8 cellular contexts compared by ENCODE assay signal in genomic region chr1:89125571-89126233, GRCh38. TPM values are rescaled to one million over a fixed set of nuclear protein-coding genes. Genes with fewer than 3 reads are reported as not detected.
DNase-seq lines count a peak whose midpoint lies in the region; ATAC-seq and TF ChIP-seq lines count a peak whose summit lies in the region.

GBP2 (minus strand) TSS chr1:89126114; CDS start chr1:89121966, 4,148 bp downstream.

- intact Hi-C loops in activated B cell treated with CpG ODN at 0.5 μM for 24 hours (cut with micrococcal nuclease), result loop anchor here (2.0 kb wide), 2 partner anchors 73 to 103 kb away; partner anchors contain the start of genes GBP3 and GBP4
- intact Hi-C loops in naive thymus-derived CD4-positive, alpha-beta T cell (cut with micrococcal nuclease), result loop anchor here (1.0 to 2.0 kb wide), 11 partner anchors 13 to 443 kb away; partner anchors contain the start of genes GBP1 (in 1 of the 2), GBP4 (in 1 of the 2) and LRRC8B (in 1 of the 2)

- H3K27ac ChIP-seq in epithelial cell of prostate, result no peak within 1 kb of the TSS
- H3K27ac ChIP-seq in naive thymus-derived CD4-positive, alpha-beta T cell (ENCODE audit: low read depth, low read length), result peak within 1 kb of the TSS; percentile 76

- H3K36me3 Mint-ChIP-seq in activated B cell treated with CpG ODN at 0.5 μM for 24 hours (ENCODE audit: low read depth), result peaks cover 7% of the 10 kb centered on the region
- peaks cover 0 to 51% (median 15%) of the 10 kb centered on the region in 5 donors for H3K36me3 Mint-ChIP-seq in naive thymus-derived CD4-positive, alpha-beta T cell

- TF ChIP-seq CTCF in activated B cell treated with CpG ODN at 0.5 μM for 24 hours (IDR thresholded peaks at IDR 0.05), result no peak

- peaks cover 0 to 5% (median 4%) of the 10 kb centered on the region in 3 experiments for H3K36me3 ChIP-seq in naive thymus-derived CD4-positive, alpha-beta T cell (ENCODE audit: control insufficient read depth in 2 of 3, insufficient read depth in 3 of 3, low read length in 3 of 3)

- H3K9me3 Mint-ChIP-seq in activated B cell treated with CpG ODN at 0.5 μM for 24 hours, result peaks cover 2% of the 10 kb centered on the region
- peaks cover 0 to 11% (median 0%) of the 10 kb centered on the region in 11 donors for H3K9me3 Mint-ChIP-seq in naive thymus-derived CD4-positive, alpha-beta T cell

- H3K27ac Mint-ChIP-seq in activated B cell treated with CpG ODN at 0.5 μM for 24 hours, result peak within 1 kb of the TSS; percentile 92
- peak within 1 kb of the TSS; percentile 94 to 100 (median 99) for H3K27ac Mint-ChIP-seq in naive thymus-derived CD4-positive, alpha-beta T cell

- peak within 1 kb of the TSS; percentile 84 for H3K4me3 ChIP-seq in naive thymus-derived CD4-positive, alpha-beta T cell (ENCODE audit: low read length)

- H3K4me1 Mint-ChIP-seq in activated B cell treated with CpG ODN at 0.5 μM for 24 hours, result peaks cover 64% of the 10 kb centered on the region
- H3K4me1 Mint-ChIP-seq in naive thymus-derived CD4-positive, alpha-beta T cell, result peaks cover 39 to 77% (median 63%) of the 10 kb centered on the region in 7 donors

- DNase-seq in DMS53 treated with DMSO at 0.1 percent for 48 hours (lab: John Stamatoyannopoulos, UW; ENCODE audit: unreplicated experiment), result peak; percentile 91
- no peak for DNase-seq in activated B cell treated with CpG ODN at 0.5 μM for 24 hours
- DNase-seq in epithelial cell of prostate (ENCODE audit: low read depth, low spot score), result peak; percentile 56
- peak in 7 of 9 donors; percentile 35 to 72 (median 42) for DNase-seq in naive thymus-derived CD4-positive, alpha-beta T cell
- DNase-seq in effector CD8-positive, alpha-beta T cell (lab: John Stamatoyannopoulos, UW), result no peak
- DNase-seq in NCI-H526 (lab: John Stamatoyannopoulos, UW), result no peak

- H3K4me1 ChIP-seq in naive thymus-derived CD4-positive, alpha-beta T cell (ENCODE audit: control insufficient read depth in 2 of 2, insufficient read depth in 2 of 2, low read length in 2 of 2), result peaks cover 30 to 31% of the 10 kb centered on the region in 2 donors

- peak within 1 kb of the TSS; percentile 90 for H3K4me3 Mint-ChIP-seq in activated B cell treated with CpG ODN at 0.5 μM for 24 hours
- peak within 1 kb of the TSS; percentile 88 to 100 (median 98) for H3K4me3 Mint-ChIP-seq in naive thymus-derived CD4-positive, alpha-beta T cell

- H3K27me3 ChIP-seq in naive thymus-derived CD4-positive, alpha-beta T cell (ENCODE audit: control insufficient read depth in 2 of 2, insufficient read depth in 2 of 2, low read length in 2 of 2), result no peaks in the 10 kb centered on the region

- ATAC-seq in GM21360 (IDR thresholded peaks at IDR 0.05; ENCODE audit: unreplicated experiment) (peak; percentile 65), HG03575 (IDR thresholded peaks at IDR 0.05; ENCODE audit: extremely low read depth, insufficient number of reproducible peaks, low FRiP score, unreplicated experiment) (peak; percentile 90), activated B cell treated with CpG ODN at 0.5 μM for 24 hours (ENCODE audit: low read depth) (peak; percentile 79)
- peak; percentile 82 for ATAC-seq in naive thymus-derived CD4-positive, alpha-beta T cell

- POLR2A ChIA-PET in activated B cell treated with CpG ODN at 0.5 μM for 24 hours (lab: Charles Lee), result interaction anchor here (0.6 to 1.9 kb wide), 4 partner anchors 44 to 235 kb away, joined by 4 to 10 read pairs (median 6); no protein-coding TSS in a partner anchor
- POLR2A ChIA-PET in naive thymus-derived CD4-positive, alpha-beta T cell (lab: Charles Lee), result interaction anchor here (0.5 to 3.5 kb wide), 23 partner anchors 9 to 785 kb away, joined by 3 to 42 read pairs (median 5); partner anchors contain the start of genes GBP1, GBP3, GBP4 and GBP5

- CTCF ChIA-PET in activated B cell treated with CpG ODN at 0.5 μM for 24 hours (lab: Charles Lee), result interaction anchor here (1.0 to 2.7 kb wide), 3 partner anchors 40 to 233 kb away, joined by 3 to 6 read pairs (median 4); no protein-coding TSS in a partner anchor
- CTCF ChIA-PET in naive thymus-derived CD4-positive, alpha-beta T cell (lab: Charles Lee), result interaction anchor here (1.1 to 3.4 kb wide), 2 partner anchors 8 to 148 kb away, joined by 5 to 14 read pairs; partner anchors contain the start of gene GBP5

- H3K27me3 Mint-ChIP-seq in activated B cell treated with CpG ODN at 0.5 μM for 24 hours, result no peaks in the 10 kb centered on the region
- peaks cover 0 to 2% (median 0%) of the 10 kb centered on the region in 5 donors for H3K27me3 Mint-ChIP-seq in naive thymus-derived CD4-positive, alpha-beta T cell

- H3K9me3 ChIP-seq in naive thymus-derived CD4-positive, alpha-beta T cell (ENCODE audit: control insufficient read depth in 2 of 3, low read length in 3 of 3), result no peaks in the 10 kb centered on the region

RNA-seq across cellular contexts. Expression of gene GBP2, which starts in this region (rescaled TPM):
- total RNA-seq in activated B cell treated with CpG ODN at 0.5 μM for 24 hours, result 24.4 and 26.7 TPM in 2 replicates
- 100 to 1,000 TPM in 3 of 5 experiments, 10 to 100 TPM in 2; 74.0 to 200 (median 185) TPM for total RNA-seq in naive thymus-derived CD4-positive, alpha-beta T cell
- polyA plus RNA-seq in naive thymus-derived CD4-positive, alpha-beta T cell, result 100 to 1,000 TPM in 1 of 2 donors, 10 to 100 TPM in 1; 73.8 to 104 TPM

Comparison
In these comparisons a context has a peak if more than half of its experiments do, and no peak if none do; other contexts are left out.
1. DNase-seq: peak in DMS53 treated with DMSO at 0.1 percent for 48 hours (single experiment), epithelial cell of prostate (single experiment) and naive thymus-derived CD4-positive, alpha-beta T cell (7 of 9); none in activated B cell treated with CpG ODN at 0.5 μM for 24 hours (single experiment), effector CD8-positive, alpha-beta T cell (single experiment) and NCI-H526 (0 of 2).
2. Peak in every context shown above with its lines, with median percentiles within 50 percentile points of each other: ATAC-seq.